Comparison of ENCODE assay signal across 1 cellular context in the genomic region with DNA sequence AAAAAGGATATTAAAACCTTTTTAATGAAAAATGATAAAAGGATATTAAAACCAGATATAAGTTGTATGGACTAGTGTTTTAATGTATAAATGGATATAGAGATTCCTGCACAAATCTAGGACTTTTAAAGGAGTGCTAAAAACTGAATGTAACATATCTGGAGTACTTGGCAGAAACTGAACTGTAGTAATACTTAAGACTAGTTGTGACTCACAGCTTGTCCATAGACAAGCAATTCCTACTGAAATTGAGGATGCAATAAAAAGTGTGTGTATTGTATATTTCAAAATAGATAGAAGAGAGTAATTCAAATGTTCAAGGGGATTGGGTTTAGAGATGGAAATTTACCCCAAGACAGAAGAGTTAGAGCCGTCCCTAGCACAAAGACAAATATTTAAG.
TF ChIP-seq lines count a peak whose summit lies in the region.

No MANE protein-coding gene starts in this region.

TF ChIP-seq in HepG2, 621 proteins besides CTCF, POLR2A, EP300 and RAD21 (continued from another document):
- TF ChIP-seq, protein P1, sequence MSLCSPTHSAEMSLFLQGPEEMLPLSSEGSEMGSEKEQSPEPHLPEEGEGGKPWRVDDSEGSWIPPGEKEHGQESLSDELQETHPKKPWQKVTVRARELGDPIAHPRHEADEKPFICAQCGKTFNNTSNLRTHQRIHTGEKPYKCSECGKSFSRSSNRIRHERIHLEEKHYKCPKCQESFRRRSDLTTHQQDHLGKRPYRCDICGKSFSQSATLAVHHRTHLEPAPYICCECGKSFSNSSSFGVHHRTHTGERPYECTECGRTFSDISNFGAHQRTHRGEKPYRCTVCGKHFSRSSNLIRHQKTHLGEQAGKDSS (CRISPR knock-in tag; IDR thresholded peaks at IDR 0.05; ENCODE audit: borderline replicate concordance, low read depth): no peak
- TF ChIP-seq MZF1 (CRISPR knock-in tag; IDR thresholded peaks at IDR 0.05; ENCODE audit: borderline replicate concordance) (no peak), ZFP37 (CRISPR knock-in tag; IDR thresholded peaks at IDR 0.05; ENCODE audit: borderline replicate concordance) (no peak), NONO (IDR thresholded peaks at IDR 0.05) (no peak), NONO (CRISPR knock-in tag; conservative IDR thresholded peaks at IDR 0.05) (no peak)
